In the genomic region with DNA sequence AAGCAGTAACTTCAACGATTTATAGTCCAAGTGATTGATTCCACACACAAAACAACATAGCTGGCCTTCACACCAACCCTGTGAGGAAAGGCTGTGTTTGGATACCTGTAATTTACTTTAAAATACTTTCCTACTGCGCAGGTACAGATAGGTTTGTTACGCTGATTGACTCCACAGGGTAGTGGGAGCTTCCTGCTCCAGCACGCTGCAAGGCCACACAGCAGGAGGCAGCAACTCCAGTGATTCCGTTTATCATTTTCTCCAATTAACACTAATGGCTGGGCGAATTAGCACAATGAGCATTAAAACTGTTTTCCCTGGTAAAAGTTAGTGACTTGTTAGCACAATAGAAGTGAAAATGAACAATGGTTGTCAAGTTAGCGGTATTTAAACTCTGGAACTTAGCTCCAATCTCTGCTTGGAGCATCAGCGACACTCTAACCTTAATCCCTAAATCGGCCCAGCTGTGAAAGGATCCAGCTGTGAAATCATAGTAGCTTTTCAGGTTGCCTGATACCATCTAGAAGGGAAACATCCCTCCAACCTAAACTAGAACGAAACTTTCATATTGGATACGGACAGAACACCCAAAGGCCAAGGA, we compare ENCODE assay signal across 1 cellular context.
TF ChIP-seq lines count a peak whose summit lies in the region.

No MANE protein-coding gene starts in this region.

TF ChIP-seq in H1, 55 proteins besides CTCF, POLR2A, EP300 and RAD21 (continued from another document):
- TF ChIP-seq NANOG (IDR thresholded peaks at IDR 0.05; ENCODE audit: insufficient read depth, low read depth, low read length, poor library complexity, severe bottlenecking) (peak; percentile 2), TBP (IDR thresholded peaks at IDR 0.05; ENCODE audit: low read depth, low read length) (no peak), SIN3A (conservative IDR thresholded peaks at IDR 0.05 in 1 of 2, IDR thresholded peaks at IDR 0.05 in 1 of 2; ENCODE audit: low read depth in 1 of 2, low read length in 2 of 2) (0 out of 4 replicates have a peak, but pooled peaks of 1 of the 2 experiments have one; percentile 14), KDM5A (IDR thresholded peaks at IDR 0.05; ENCODE audit: low read length) (no peak)
